ENCODE assay signal across 7 cellular contexts in genomic region chr5:142325677-142326479, GRCh38. TPM values are rescaled to one million over a fixed set of nuclear protein-coding genes. Genes with fewer than 3 reads are reported as not detected.
DNase-seq lines count a peak whose midpoint lies in the region; ATAC-seq and TF ChIP-seq lines count a peak whose summit lies in the region.

No MANE protein-coding gene starts in this region.

- H3K79me1 ChIP-seq in trophoblast cell (ENCODE audit: low read length) = peaks cover 32% of the 10 kb centered on the region

- peak overlapping the region; percentile 73 for H3K14ac ChIP-seq in trophoblast cell (ENCODE audit: low read length)

- ATAC-seq in activated T-helper 17 cell treated with anti-CD3 and anti-CD28 coated beads, Interleukin-2, amount 50 U/mL, for 72 hours (replicated peaks) = no peak
- ATAC-seq in GM18858 (IDR thresholded peaks at IDR 0.05; ENCODE audit: unreplicated experiment) = no peak

- DNase-seq in NCI-H1930 (lab: John Stamatoyannopoulos, UW) (peak; percentile 30 to 31), cardiac muscle cell (ENCODE audit: low read depth in 1 of 2, low spot score in 1 of 2) (peak; percentile 41 to 88), trophoblast cell (peak; percentile 22 to 32), KBM-7 (no peak)

- H3K9me3 ChIP-seq in cardiac muscle cell (ENCODE audit: low read depth) (no peaks in the 10 kb centered on the region), trophoblast cell (ENCODE audit: insufficient read depth, low read depth, low read length) (no peaks in the 10 kb centered on the region)

- no peak overlapping the region for H3K4ac ChIP-seq in trophoblast cell (ENCODE audit: low read depth, low read length)

- peak overlapping the region; percentile 77 for H2BK5ac ChIP-seq in trophoblast cell (ENCODE audit: low read depth, low read length, poor library complexity)

- H3K4me3 ChIP-seq in GM08714 (ENCODE audit: low read length) (peak overlapping the region; percentile 60; the same call in 1 of the 2 replicates), cardiac muscle cell (peak overlapping the region; percentile 51), trophoblast cell (ENCODE audit: low read depth, low read length) (peak overlapping the region; percentile 3)

- peaks cover 21% of the 10 kb centered on the region for H3K4me1 ChIP-seq in cardiac muscle cell (ENCODE audit: low read depth)
- peaks cover 35 to 53% of the 10 kb centered on the region in 2 experiments for H3K4me1 ChIP-seq in trophoblast cell (ENCODE audit: control insufficient read depth in 1 of 2, insufficient read depth in 2 of 2, low read length in 2 of 2)

- no peaks in the 10 kb centered on the region for H3K36me3 Mint-ChIP-seq in activated T-helper 17 cell treated with anti-CD3 and anti-CD28 coated beads, Interleukin-2, amount 50 U/mL, for 72 hours (ENCODE audit: low read depth)

- TF ChIP-seq CTCF in cardiac muscle cell (IDR thresholded peaks at IDR 0.05; ENCODE audit: low read depth, low read length) = no peak

- H3K36me3 ChIP-seq in cardiac muscle cell (no peaks in the 10 kb centered on the region), trophoblast cell (ENCODE audit: control insufficient read depth in 1 of 2, insufficient read depth in 2 of 2, low read length in 2 of 2) (no peaks in the 10 kb centered on the region)

- peak overlapping the region; percentile 86 for H2AFZ ChIP-seq in trophoblast cell (ENCODE audit: insufficient read depth, low read length, poor library complexity)

- peak overlapping the region; percentile 44 for H3K9ac ChIP-seq in trophoblast cell (ENCODE audit: low read length)

- no peak overlapping the region for H2AK5ac ChIP-seq in trophoblast cell (ENCODE audit: low read length)

- peaks cover 29% of the 10 kb centered on the region for H3K27me3 Mint-ChIP-seq in activated T-helper 17 cell treated with anti-CD3 and anti-CD28 coated beads, Interleukin-2, amount 50 U/mL, for 72 hours

- peak overlapping the region; percentile 86 for H3K4me3 Mint-ChIP-seq in activated T-helper 17 cell treated with anti-CD3 and anti-CD28 coated beads, Interleukin-2, amount 50 U/mL, for 72 hours

- peak overlapping the region; percentile 79 for H3K4me2 ChIP-seq in trophoblast cell (ENCODE audit: low read length)

- peak overlapping the region; percentile 88 for H4K91ac ChIP-seq in trophoblast cell (ENCODE audit: low read depth, low read length)

- H3K27ac Mint-ChIP-seq in activated T-helper 17 cell treated with anti-CD3 and anti-CD28 coated beads, Interleukin-2, amount 50 U/mL, for 72 hours = no peak overlapping the region

- peak overlapping the region; percentile 72 for H2BK120ac ChIP-seq in trophoblast cell (ENCODE audit: insufficient read depth, low read length, poor library complexity)

- no peaks in the 10 kb centered on the region for H3K27me3 ChIP-seq in cardiac muscle cell
- no peaks in the 10 kb centered on the region for H3K27me3 ChIP-seq in trophoblast cell (ENCODE audit: insufficient read depth, low read length)

- H2BK12ac ChIP-seq in trophoblast cell (ENCODE audit: low read length) = peak overlapping the region; percentile 16

- no CpG with 5 or more reads among the region's 46 CpGs for WGBS in trophoblast cell (ENCODE audit: extremely low coverage, insufficient coverage, insufficient read length)

- peaks cover 23% of the 10 kb centered on the region for H3K79me2 ChIP-seq in trophoblast cell (ENCODE audit: control insufficient read depth, insufficient read depth, low read length, poor library complexity)

- H4K8ac ChIP-seq in trophoblast cell (ENCODE audit: low read depth, low read length) = peak overlapping the region; percentile 80

- no peak overlapping the region for H3K23ac ChIP-seq in trophoblast cell (ENCODE audit: low read length)

- peak overlapping the region; percentile 71 for H3K18ac ChIP-seq in trophoblast cell (ENCODE audit: low read length)

- no peak overlapping the region for H3K27ac ChIP-seq in cardiac muscle cell
- H3K27ac ChIP-seq in trophoblast cell (ENCODE audit: low read depth, low read length) = peak overlapping the region; percentile 87

- no peaks in the 10 kb centered on the region for H3K9me3 Mint-ChIP-seq in activated T-helper 17 cell treated with anti-CD3 and anti-CD28 coated beads, Interleukin-2, amount 50 U/mL, for 72 hours

- H3K4me1 Mint-ChIP-seq in activated T-helper 17 cell treated with anti-CD3 and anti-CD28 coated beads, Interleukin-2, amount 50 U/mL, for 72 hours = peaks cover 7% of the 10 kb centered on the region

- H4K12ac ChIP-seq in trophoblast cell (ENCODE audit: low read depth, low read length) = no peak overlapping the region

- in situ Hi-C loops in KBM-7 (cut with MboI; ENCODE audit: low pct_unique_long_range_greater_than_20kb, low sequenced_read_pairs) = no loop called here

RNA-seq across cellular contexts. Expression of gene SPRY4, which starts 1.1 kb away (rescaled TPM):
- 1 to 10 TPM in 1 of 2 donors, under 1 TPM in 1; 0.71 to 1.1 TPM for total RNA-seq in activated T-helper 17 cell treated with anti-CD3 and anti-CD28 coated beads, Interleukin-2, amount 50 U/mL, for 72 hours
- total RNA-seq in cardiac muscle cell = 10.0 and 11.0 TPM in 2 replicates
- polyA plus RNA-seq in cardiac muscle cell = 4.4 and 7.3 TPM in 2 replicates
- polyA plus RNA-seq in trophoblast cell (2013) = 39.3 and 41.0 TPM in 2 replicates

Comparison
In these comparisons a context has a peak if more than half of its experiments do, and no peak if none do; other contexts are left out.
1. H3K4me3 ChIP-seq: peak in every context shown above with its lines; median percentile 60 in GM08714; 51 in cardiac muscle cell; 3 in trophoblast cell.